1 cellular context compared by ENCODE assay signal in genomic region chr6:109610555-109610954, GRCh38.
TF ChIP-seq lines count a peak whose summit lies in the region.

No MANE protein-coding gene starts in this region.

TF ChIP-seq in SK-N-SH treated with all-trans-retinoic acid at 6 μM for 48 hours, 23 proteins besides CTCF, POLR2A, EP300 and RAD21 (continued from another document):
- TF ChIP-seq CSRNP3 (CRISPR knock-in tag; IDR thresholded peaks at IDR 0.05) (no peak), PATZ1 (CRISPR knock-in tag; IDR thresholded peaks at IDR 0.05; ENCODE audit: borderline replicate concordance) (no peak), TSHZ2 (CRISPR knock-in tag; IDR thresholded peaks at IDR 0.05) (no peak)
